In the genomic region with DNA sequence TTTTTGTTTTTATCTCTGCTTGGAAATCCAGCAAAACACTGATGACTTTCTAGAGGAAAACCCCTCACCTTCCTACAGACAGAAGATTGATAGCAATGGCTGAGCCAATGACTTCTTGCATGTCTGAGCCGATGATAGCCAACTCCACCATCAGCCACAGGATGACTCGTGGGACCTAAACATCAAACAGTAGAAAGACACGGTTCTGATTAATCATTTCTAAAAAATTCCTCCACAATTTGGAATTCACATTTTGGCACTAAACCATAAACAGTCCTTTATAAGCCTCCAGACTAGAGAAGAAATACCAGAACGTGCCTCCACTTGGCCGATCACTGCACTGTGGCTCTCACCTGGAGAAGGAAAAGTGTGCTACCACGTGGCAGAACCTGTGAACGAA, we compare ENCODE assay signal across 16 cellular contexts. TPM values are rescaled to one million over a fixed set of nuclear protein-coding genes. Genes with fewer than 3 reads are reported as not detected.
DNase-seq lines count a peak whose midpoint lies in the region; FAIRE-seq lines count a peak whose summit lies in the region.
"Had no signal": no experiment of that assay in that cellular context is flagged by ENCODE, and none has a peak within 500 bp of the region (broad histone marks: within the 10 kb centered on the region; RNA-seq: fewer than 3 reads in every experiment).

No MANE protein-coding gene starts in this region.

- peak; percentile 74 for FAIRE-seq in RCC 7860 (lab: Jason Lieb, UNC)

- intact Hi-C loops in head of caudate nucleus (cut with DNase I), result no loop called here

- DNase-seq in AG08396 (ENCODE audit: low spot score) (peak; percentile 31), Daoy (ENCODE audit: low read depth) (peak; percentile 34), RCC 7860 (ENCODE audit: low spot score) (peak; percentile 63), fibroblast of peridontal ligament (ENCODE audit: extremely low read depth) (peak; percentile 59), NCI-H187 treated with DMSO at 0.1 percent for 48 hours (lab: John Stamatoyannopoulos, UW) (no peak), head of caudate nucleus (no peak), NCI-H526 treated with DMSO at 0.1 percent for 48 hours (lab: John Stamatoyannopoulos, UW) (no peak)
- DNase-seq: anterior cingulate cortex; CD8-positive, alpha-beta T cell; dermis blood vessel endothelial cell; naive B cell; transverse colon had no signal

RNA-seq across cellular contexts. Expression of gene SLC11A2, which starts 25.9 kb away (rescaled TPM):
- 49.6 and 54.3 TPM in 2 replicates for total RNA-seq in Daoy (2014; rRNA removed; shearing (Covaris generic))

RNA-seq across cellular contexts. Expression of gene LETMD1, which starts 47.9 kb away (rescaled TPM):
- 21.2 and 27.8 TPM in 2 replicates for total RNA-seq in Daoy (2014; rRNA removed; shearing (Covaris generic))

RNA-seq across cellular contexts. Expression of gene HIGD1C, which starts 47.9 kb away (rescaled TPM):
- not detected in 2 replicates for total RNA-seq in Daoy (2014; rRNA removed; shearing (Covaris generic))
- total RNA-seq: CD8-positive, alpha-beta T cell; dermis blood vessel endothelial cell; esophagus muscularis mucosa; G401; lower leg skin; progenitor cell of endocrine pancreas; transverse colon had no signal

Comparison
In these comparisons a context has a peak if more than half of its experiments do, and no peak if none do; other contexts are left out.
1. DNase-seq: peak in AG08396 (single experiment), Daoy (single experiment), RCC 7860 (single experiment) and fibroblast of peridontal ligament (single experiment); none in NCI-H187 treated with DMSO at 0.1 percent for 48 hours (single experiment), head of caudate nucleus (0 of 42) and NCI-H526 treated with DMSO at 0.1 percent for 48 hours (single experiment).